In the genomic region with DNA sequence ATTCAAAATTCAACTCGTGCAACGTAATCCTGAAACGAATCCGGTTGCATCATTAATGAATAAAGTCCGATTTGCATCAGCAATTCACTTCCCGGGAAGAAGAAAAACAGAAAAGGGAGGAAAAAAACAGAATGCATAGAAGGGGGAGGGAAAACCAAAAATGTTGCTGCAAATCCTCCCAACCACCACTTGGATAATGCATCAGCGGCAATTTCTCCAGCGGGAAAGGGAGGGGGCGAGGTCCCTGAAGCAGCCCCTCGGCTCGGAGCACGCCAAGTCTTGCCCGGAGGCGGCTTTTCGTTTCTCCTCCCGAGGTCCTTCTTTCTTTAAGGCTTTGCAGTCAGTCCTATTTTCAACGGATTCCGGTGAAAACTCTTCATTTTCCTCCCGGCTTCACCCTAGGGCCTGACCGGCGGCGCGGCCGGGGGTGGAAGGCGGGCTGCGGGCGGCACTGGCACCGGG, we compare ENCODE assay signal across 8 cellular contexts. TPM values are rescaled to one million over a fixed set of nuclear protein-coding genes. Genes with fewer than 3 reads are reported as not detected.
DNase-seq lines count a peak whose midpoint lies in the region; FAIRE-seq and TF ChIP-seq lines count a peak whose summit lies in the region.

No MANE protein-coding gene starts in this region.

- H3K9ac ChIP-seq in neural progenitor cell = peak overlapping the region; percentile 31

- peaks cover 39% of the 10 kb centered on the region for H3K4me1 ChIP-seq in neural progenitor cell

- peaks cover 30% of the 10 kb centered on the region for H3K4me1 Mint-ChIP-seq in neural progenitor cell

- H3K4me2 ChIP-seq in neural progenitor cell = peak overlapping the region; percentile 90

- H3K9me3 ChIP-seq in neural progenitor cell (ENCODE audit: low read depth) = no peaks in the 10 kb centered on the region

- peak overlapping the region; percentile 93 for H3K27ac Mint-ChIP-seq in neural progenitor cell

- no peak for FAIRE-seq in frontal cortex (lab: Jason Lieb, UNC)

- no peaks in the 10 kb centered on the region for H3K36me3 ChIP-seq in neural progenitor cell

- peaks cover 40% of the 10 kb centered on the region for H4K20me1 ChIP-seq in neural progenitor cell (ENCODE audit: low read depth)

- peak overlapping the region; percentile 89 for H3K4me3 ChIP-seq in neural progenitor cell

- peaks cover 50% of the 10 kb centered on the region for H3K79me2 ChIP-seq in neural progenitor cell (ENCODE audit: low read depth)

- peak; percentile 14 to 16 for DNase-seq in stimulated activated CD4-positive, alpha-beta T cell treated with anti-CD3 and anti-CD28 coated beads, Interleukin-2, amount 100 ng/mL, for 24 hours
- no peak for DNase-seq in stimulated activated CD4-positive, alpha-beta T cell treated with anti-CD3 and anti-CD28 coated beads, Interleukin-1b, Interleukin-23, amount 100 ng/mL, for 48 hours
- DNase-seq in NCI-H2107 treated with DMSO at 0.1 percent for 48 hours (lab: John Stamatoyannopoulos, UW; ENCODE audit: unreplicated experiment) (peak; percentile 75), frontal cortex (ENCODE audit: low spot score in 2 of 2) (peak; percentile 32 to 53), neural progenitor cell (ENCODE audit: low spot score) (peak; percentile 80), GM19240 (ENCODE audit: insufficient read length, low spot score) (no peak)
- peak; percentile 11 for DNase-seq in activated naive CD4-positive, alpha-beta T cell treated with anti-CD3 and anti-CD28 coated beads, Interleukin-2, amount 50 U/mL, for 16 hours
- DNase-seq in stimulated activated CD4-positive, alpha-beta T cell treated with anti-CD3 and anti-CD28 coated beads, Interleukin-2, amount 100 ng/mL, for 48 hours = no peak

- peak overlapping the region; percentile 91 for H3K27ac ChIP-seq in neural progenitor cell

- peaks cover 3% of the 10 kb centered on the region for H3K9me3 Mint-ChIP-seq in neural progenitor cell

- peak overlapping the region; percentile 79 for H2AFZ ChIP-seq in neural progenitor cell (replicated peaks)

- peaks cover 34% of the 10 kb centered on the region for H3F3A ChIP-seq in neural progenitor cell (ENCODE audit: low read depth)

- H3K4me3 Mint-ChIP-seq in neural progenitor cell = peak overlapping the region; percentile 97

- H3K36me3 Mint-ChIP-seq in neural progenitor cell = peaks cover 2% of the 10 kb centered on the region

- TF ChIP-seq CTCF in neural progenitor cell (IDR thresholded peaks at IDR 0.05) = peak; percentile 32

- peaks cover 2% of the 10 kb centered on the region for H3K27me3 Mint-ChIP-seq in neural progenitor cell (ENCODE audit: insufficient read depth, low read depth)

- no peaks in the 10 kb centered on the region for H3K27me3 ChIP-seq in neural progenitor cell

RNA-seq across cellular contexts. Expression of gene CDC42BPA, which starts 0.7 kb away (rescaled TPM):
- total RNA-seq in frontal cortex = 154 TPM
- 34.4 and 54.7 TPM in 2 replicates for total RNA-seq in neural progenitor cell (ENCODE audit: low replicate concordance)

Comparison
In these comparisons a context has a peak if more than half of its experiments do, and no peak if none do; other contexts are left out.
1. DNase-seq: peak in stimulated activated CD4-positive, alpha-beta T cell treated with anti-CD3 and anti-CD28 coated beads, Interleukin-2, amount 100 ng/mL, for 24 hours (2 of 2), NCI-H2107 treated with DMSO at 0.1 percent for 48 hours (single experiment), activated naive CD4-positive, alpha-beta T cell treated with anti-CD3 and anti-CD28 coated beads, Interleukin-2, amount 50 U/mL, for 16 hours (single experiment), frontal cortex (2 of 2) and neural progenitor cell (single experiment); none in stimulated activated CD4-positive, alpha-beta T cell treated with anti-CD3 and anti-CD28 coated beads, Interleukin-1b, Interleukin-23, amount 100 ng/mL, for 48 hours (single experiment), GM19240 (single experiment) and stimulated activated CD4-positive, alpha-beta T cell treated with anti-CD3 and anti-CD28 coated beads, Interleukin-2, amount 100 ng/mL, for 48 hours (0 of 2).